Comparison of ENCODE assay signal across 8 cellular contexts in genomic region chr22:41699264-41700104, GRCh38. TPM values are rescaled to one million over a fixed set of nuclear protein-coding genes. Genes with fewer than 3 reads are reported as not detected.
DNase-seq lines count a peak whose midpoint lies in the region; ATAC-seq and TF ChIP-seq lines count a peak whose summit lies in the region.

A gene with protein sequence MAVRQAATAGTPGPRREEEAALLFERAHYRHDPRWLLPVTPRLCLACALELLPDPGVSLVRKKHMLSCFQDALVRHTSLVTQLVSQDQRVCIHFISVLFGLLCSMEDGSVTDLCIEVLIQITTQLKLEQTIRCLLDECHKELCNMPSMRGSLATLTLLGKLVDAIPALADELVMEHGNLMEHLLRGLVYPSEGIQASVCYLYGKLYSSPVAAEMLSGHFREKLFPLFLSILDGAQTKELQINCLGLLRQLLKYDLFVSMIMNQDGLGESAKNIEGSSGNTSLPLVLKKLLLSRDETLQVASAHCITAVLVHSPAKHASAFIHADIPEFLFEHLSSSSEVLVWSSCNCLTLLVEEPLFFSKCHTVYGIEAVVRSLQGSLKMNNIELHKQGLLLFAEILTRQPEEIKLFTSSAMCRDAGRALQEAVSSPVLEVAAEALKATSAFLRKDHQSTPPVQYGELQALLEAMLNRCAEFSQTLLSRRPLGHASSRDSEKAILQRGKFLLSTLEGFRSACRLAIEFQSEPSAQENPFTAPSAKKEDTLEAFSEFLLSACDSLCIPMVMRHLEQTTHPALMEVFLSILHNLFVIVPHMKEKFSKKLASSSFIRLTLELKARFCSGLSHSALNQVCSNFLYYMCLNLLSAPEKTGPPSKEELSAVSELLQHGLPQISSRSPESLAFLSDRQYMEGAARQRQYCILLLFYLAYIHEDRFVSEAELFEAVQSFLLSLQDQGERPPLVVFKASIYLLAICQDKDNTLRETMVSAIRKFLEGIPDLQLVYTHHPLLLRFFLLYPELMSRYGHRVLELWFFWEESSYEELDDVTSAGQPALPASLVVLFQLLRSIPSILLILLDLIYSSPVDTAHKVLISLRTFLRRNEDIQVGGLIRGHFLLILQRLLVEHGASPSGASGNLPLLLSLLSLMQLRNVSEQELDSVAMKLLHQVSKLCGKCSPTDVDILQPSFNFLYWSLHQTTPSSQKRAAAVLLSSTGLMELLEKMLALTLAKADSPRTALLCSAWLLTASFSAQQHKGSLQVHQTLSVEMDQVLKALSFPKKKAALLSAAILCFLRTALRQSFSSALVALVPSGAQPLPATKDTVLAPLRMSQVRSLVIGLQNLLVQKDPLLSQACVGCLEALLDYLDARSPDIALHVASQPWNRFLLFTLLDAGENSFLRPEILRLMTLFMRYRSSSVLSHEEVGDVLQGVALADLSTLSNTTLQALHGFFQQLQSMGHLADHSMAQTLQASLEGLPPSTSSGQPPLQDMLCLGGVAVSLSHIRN (plus strand): TSS chr22:41699503. CDS start chr22:41699539, 36 bp downstream.

- no peak for TF ChIP-seq CTCF in GM10248 (IDR thresholded peaks at IDR 0.05; ENCODE audit: control extremely low read depth, extremely low read depth, low read depth, missing control alignments)

- ATAC-seq in GM18498 (IDR thresholded peaks at IDR 0.05; ENCODE audit: unreplicated experiment) = no peak
- ATAC-seq in HG03354 (IDR thresholded peaks at IDR 0.05; ENCODE audit: poor library complexity, severe bottlenecking, unreplicated experiment) = no peak

- POLR2A ChIA-PET in GM10248 (lab: Yijun Ruan, JAX) = interaction anchor here (0.7 kb wide), 1 partner anchor 62 kb away, joined by 3 read pairs; no protein-coding TSS in a partner anchor

- DNase-seq in GM10248 (ENCODE audit: extremely low spot score) (peak; percentile 93), cerebellum (ENCODE audit: low spot score) (peak; percentile 92), medulla oblongata (ENCODE audit: extremely low spot score) (peak; percentile 90), NCI-H69 (lab: John Stamatoyannopoulos, UW) (no peak)
- peak; percentile 95 for DNase-seq in activated CD4-positive, alpha-beta T cell treated with anti-CD3 and anti-CD28 coated beads for 48 hours
- DNase-seq in stimulated activated CD8-positive, alpha-beta memory T cell treated with anti-CD3 and anti-CD28 coated beads, Interleukin-12 subunit alpha, Interleukin-12 subunit beta, amount 100 ng/mL, for 24 hours (ENCODE audit: extremely low read depth) = peak; percentile 75

- CTCF ChIA-PET in GM10248 (lab: Yijun Ruan, JAX) = interaction anchor here (0.7 to 5.7 kb wide), 13 partner anchors 13 to 251 kb away, joined by 3 to 82 read pairs (median 13); partner anchors contain the start of genes CCDC134, CENPM, SMIM45 and SNU13

RNA-seq across cellular contexts. Expression of the gene that starts here (rescaled TPM):
- total RNA-seq in cerebellum = 0.73 TPM

Comparison
In these comparisons a context has a peak if more than half of its experiments do, and no peak if none do; other contexts are left out.
1. Peak in DNase-seq in cerebellum; RNA of the gene not detected or under 1 TPM.